ENCODE assay signal across 17 cellular contexts in the genomic region with DNA sequence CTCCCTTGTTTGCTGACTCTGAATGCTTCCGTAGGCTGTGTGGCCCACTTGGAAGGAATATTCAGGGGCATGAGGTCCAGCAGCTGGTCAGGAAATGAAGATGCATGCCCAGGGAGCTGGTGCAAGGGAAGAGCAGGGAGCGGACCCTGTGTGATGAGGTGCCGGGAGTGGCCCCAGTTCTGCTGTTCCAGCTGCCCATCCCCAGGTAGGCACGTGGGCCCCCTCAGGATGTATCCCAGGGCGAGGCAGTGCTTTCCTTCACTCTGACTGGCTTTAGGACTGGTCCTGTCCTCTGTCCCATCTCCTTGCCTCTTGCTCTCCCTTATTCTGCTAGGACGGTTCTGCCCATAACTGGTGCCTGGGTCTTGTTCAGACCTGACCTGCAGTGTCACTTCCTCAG. TPM values are rescaled to one million over a fixed set of nuclear protein-coding genes. Genes with fewer than 3 reads are reported as not detected.
DNase-seq lines count a peak whose midpoint lies in the region; ATAC-seq and TF ChIP-seq lines count a peak whose summit lies in the region.
"Had no signal": no experiment of that assay in that cellular context is flagged by ENCODE, and none has a peak within 500 bp of the region (broad histone marks: within the 10 kb centered on the region; RNA-seq: fewer than 3 reads in every experiment).

No MANE protein-coding gene starts in this region.

- no peak for ATAC-seq in natural killer cell treated with Interleukin-12 subunit alpha and Interleukin-12 subunit beta and Interleukin-15 and Interleukin-18, amount 100 ng/mL, for 72 hours
- ATAC-seq in natural killer cell (no peak), left colon (peak; percentile 7), HG02885 (IDR thresholded peaks at IDR 0.05; ENCODE audit: poor library complexity, unreplicated experiment) (no peak)
- no peak for ATAC-seq in stimulated activated memory B cell treated with anti-CD40 and anti-IgM and Interleukin-4, amounts not matched to agents 10 μg/mL and 1 μg/mL and 100 μg/mL, for 72 hours
- ATAC-seq: Right ventricle myocardium inferior had no signal

- peak; percentile 51 for DNase-seq in natural killer cell treated with Interleukin-12 subunit alpha and Interleukin-12 subunit beta and Interleukin-15 and Interleukin-18, amount 100 ng/mL, for 72 hours (ENCODE audit: low spot score)
- no peak for DNase-seq in natural killer cell
- DNase-seq in left colon, result no peak
- DNase-seq in NCI-H1092 treated with DMSO at 0.1 percent for 48 hours (lab: John Stamatoyannopoulos, UW), result no peak
- DNase-seq in COLO829 (ENCODE audit: low spot score), result no peak
- DNase-seq: DMS153, HFFc6, MG63, NCI-H1092, NCI-H2107, NCI-H2227 treated with DMSO at 0.1 percent for 48 hours, NCI-H524 treated with DMSO at 0.1 percent for 48 hours had no signal

- peaks cover 0 to 13% of the 10 kb centered on the region in 2 experiments for H3K4me1 ChIP-seq in neutrophil (ENCODE audit: control insufficient read depth in 1 of 2, insufficient read depth in 1 of 2, low read depth in 1 of 2, low read length in 1 of 2)

- H3K27me3 ChIP-seq in neutrophil, result no peaks in the 10 kb centered on the region
- H3K27me3 ChIP-seq: MG63 had no signal

- H3K27ac Mint-ChIP-seq in natural killer cell treated with Interleukin-12 subunit alpha and Interleukin-12 subunit beta and Interleukin-15 and Interleukin-18, amount 100 ng/mL, for 72 hours, result no peak overlapping the region
- no peak overlapping the region for H3K27ac Mint-ChIP-seq in natural killer cell
- H3K27ac Mint-ChIP-seq in stimulated activated memory B cell treated with anti-CD40 and anti-IgM and Interleukin-4, amounts not matched to agents 10 μg/mL and 1 μg/mL and 100 μg/mL, for 72 hours, result no peak overlapping the region
- H3K27ac Mint-ChIP-seq: HFFc6 had no signal

- H3K9me3 ChIP-seq in neutrophil, result no peaks in the 10 kb centered on the region
- H3K9me3 ChIP-seq: Caco-2, MG63 had no signal

- no peak overlapping the region for H3K4me3 ChIP-seq in neutrophil (ENCODE audit: low read depth in 1 of 2, low read length in 1 of 2)
- H3K4me3 ChIP-seq: MG63 had no signal

- intact Hi-C loops in natural killer cell (cut with micrococcal nuclease) (no loop called here), left colon (cut with DNase I, micrococcal nuclease) (no loop called here)

- H3K36me3 ChIP-seq in neutrophil, result no peaks in the 10 kb centered on the region
- H3K36me3 ChIP-seq: MG63 had no signal

- H3K4me1 Mint-ChIP-seq in natural killer cell treated with Interleukin-12 subunit alpha and Interleukin-12 subunit beta and Interleukin-15 and Interleukin-18, amount 100 ng/mL, for 72 hours (ENCODE audit: low read depth in 2 of 2), result no peaks in the 10 kb centered on the region
- no peaks in the 10 kb centered on the region for H3K4me1 Mint-ChIP-seq in natural killer cell
- H3K4me1 Mint-ChIP-seq in stimulated activated memory B cell treated with anti-CD40 and anti-IgM and Interleukin-4, amounts not matched to agents 10 μg/mL and 1 μg/mL and 100 μg/mL, for 72 hours, result no peaks in the 10 kb centered on the region

- peak overlapping the region; percentile 82 for H3K27ac ChIP-seq in neutrophil

- TF ChIP-seq CTCF in natural killer cell (IDR thresholded peaks at IDR 0.05), result no peak
- TF ChIP-seq CTCF in neutrophil (IDR thresholded peaks at IDR 0.05), result no peak

- no peaks in the 10 kb centered on the region for H3K9me3 Mint-ChIP-seq in natural killer cell treated with Interleukin-12 subunit alpha and Interleukin-12 subunit beta and Interleukin-15 and Interleukin-18, amount 100 ng/mL, for 72 hours
- no peaks in the 10 kb centered on the region for H3K9me3 Mint-ChIP-seq in natural killer cell
- no peaks in the 10 kb centered on the region for H3K9me3 Mint-ChIP-seq in stimulated activated memory B cell treated with anti-CD40 and anti-IgM and Interleukin-4, amounts not matched to agents 10 μg/mL and 1 μg/mL and 100 μg/mL, for 72 hours
- H3K9me3 Mint-ChIP-seq: HFFc6 had no signal

- H3K27me3 Mint-ChIP-seq in natural killer cell treated with Interleukin-12 subunit alpha and Interleukin-12 subunit beta and Interleukin-15 and Interleukin-18, amount 100 ng/mL, for 72 hours, result peaks cover 9 to 12% of the 10 kb centered on the region in 2 donors
- H3K27me3 Mint-ChIP-seq in natural killer cell (ENCODE audit: low read depth in 2 of 2), result peaks cover 3 to 8% of the 10 kb centered on the region in 2 donors
- peaks cover 39% of the 10 kb centered on the region for H3K27me3 Mint-ChIP-seq in stimulated activated memory B cell treated with anti-CD40 and anti-IgM and Interleukin-4, amounts not matched to agents 10 μg/mL and 1 μg/mL and 100 μg/mL, for 72 hours

- no peak overlapping the region for H3K4me3 Mint-ChIP-seq in natural killer cell treated with Interleukin-12 subunit alpha and Interleukin-12 subunit beta and Interleukin-15 and Interleukin-18, amount 100 ng/mL, for 72 hours
- H3K4me3 Mint-ChIP-seq in natural killer cell, result no peak overlapping the region
- H3K4me3 Mint-ChIP-seq in stimulated activated memory B cell treated with anti-CD40 and anti-IgM and Interleukin-4, amounts not matched to agents 10 μg/mL and 1 μg/mL and 100 μg/mL, for 72 hours, result no peak overlapping the region
- H3K4me3 Mint-ChIP-seq: HFFc6 had no signal

- H3K36me3 Mint-ChIP-seq in natural killer cell treated with Interleukin-12 subunit alpha and Interleukin-12 subunit beta and Interleukin-15 and Interleukin-18, amount 100 ng/mL, for 72 hours, result no peaks in the 10 kb centered on the region
- no peaks in the 10 kb centered on the region for H3K36me3 Mint-ChIP-seq in natural killer cell
- no peaks in the 10 kb centered on the region for H3K36me3 Mint-ChIP-seq in stimulated activated memory B cell treated with anti-CD40 and anti-IgM and Interleukin-4, amounts not matched to agents 10 μg/mL and 1 μg/mL and 100 μg/mL, for 72 hours

RNA-seq across cellular contexts. Expression of gene FAM3D, which starts 1.1 kb away (rescaled TPM):
- not detected for total RNA-seq in natural killer cell treated with Interleukin-12 subunit alpha and Interleukin-12 subunit beta and Interleukin-15 and Interleukin-18, amount 100 ng/mL, for 72 hours
- total RNA-seq in natural killer cell (not detected), left colon (100 to 1,000 TPM; 510 to 690 TPM)
- total RNA-seq: Caco-2, HFFc6, Right ventricle myocardium inferior had no signal

Comparison
In these comparisons a context has a peak if more than half of its experiments do, and no peak if none do; other contexts are left out.
1. RNA of gene FAM3D, which starts 1.1 kb away (total RNA-seq): 510 to 690 TPM in left colon; not detected in natural killer cell treated with Interleukin-12 subunit alpha and Interleukin-12 subunit beta and Interleukin-15 and Interleukin-18, amount 100 ng/mL, for 72 hours and not detected in natural killer cell; every median in the first group is over 100 times any median in the second.